Comparison of ENCODE assay signal across 1 cellular context in the genomic region with DNA sequence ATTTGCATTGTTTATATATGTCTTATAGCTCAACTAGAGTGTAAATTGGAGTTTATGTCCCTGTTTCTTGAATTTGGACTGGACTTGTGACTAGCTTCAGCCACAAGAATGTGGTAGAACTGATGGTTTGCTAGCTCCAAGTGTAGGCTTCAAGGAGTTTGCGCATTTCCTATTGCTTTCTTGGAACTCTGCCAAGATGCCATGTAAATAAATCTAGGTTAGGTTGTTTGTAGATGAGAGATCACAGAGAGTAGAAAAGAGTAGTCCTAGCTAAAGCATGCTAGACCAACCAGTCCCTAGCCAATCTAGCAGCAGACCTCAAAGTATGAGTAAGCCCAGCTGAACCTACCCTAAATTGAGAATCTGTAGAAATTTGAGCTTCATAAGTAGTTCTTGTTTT.
TF ChIP-seq lines count a peak whose summit lies in the region.

No MANE protein-coding gene starts in this region.

TF ChIP-seq in GM23338, 12 proteins besides CTCF, POLR2A, EP300 and RAD21 (continued from another document):
- TF ChIP-seq, protein P1, sequence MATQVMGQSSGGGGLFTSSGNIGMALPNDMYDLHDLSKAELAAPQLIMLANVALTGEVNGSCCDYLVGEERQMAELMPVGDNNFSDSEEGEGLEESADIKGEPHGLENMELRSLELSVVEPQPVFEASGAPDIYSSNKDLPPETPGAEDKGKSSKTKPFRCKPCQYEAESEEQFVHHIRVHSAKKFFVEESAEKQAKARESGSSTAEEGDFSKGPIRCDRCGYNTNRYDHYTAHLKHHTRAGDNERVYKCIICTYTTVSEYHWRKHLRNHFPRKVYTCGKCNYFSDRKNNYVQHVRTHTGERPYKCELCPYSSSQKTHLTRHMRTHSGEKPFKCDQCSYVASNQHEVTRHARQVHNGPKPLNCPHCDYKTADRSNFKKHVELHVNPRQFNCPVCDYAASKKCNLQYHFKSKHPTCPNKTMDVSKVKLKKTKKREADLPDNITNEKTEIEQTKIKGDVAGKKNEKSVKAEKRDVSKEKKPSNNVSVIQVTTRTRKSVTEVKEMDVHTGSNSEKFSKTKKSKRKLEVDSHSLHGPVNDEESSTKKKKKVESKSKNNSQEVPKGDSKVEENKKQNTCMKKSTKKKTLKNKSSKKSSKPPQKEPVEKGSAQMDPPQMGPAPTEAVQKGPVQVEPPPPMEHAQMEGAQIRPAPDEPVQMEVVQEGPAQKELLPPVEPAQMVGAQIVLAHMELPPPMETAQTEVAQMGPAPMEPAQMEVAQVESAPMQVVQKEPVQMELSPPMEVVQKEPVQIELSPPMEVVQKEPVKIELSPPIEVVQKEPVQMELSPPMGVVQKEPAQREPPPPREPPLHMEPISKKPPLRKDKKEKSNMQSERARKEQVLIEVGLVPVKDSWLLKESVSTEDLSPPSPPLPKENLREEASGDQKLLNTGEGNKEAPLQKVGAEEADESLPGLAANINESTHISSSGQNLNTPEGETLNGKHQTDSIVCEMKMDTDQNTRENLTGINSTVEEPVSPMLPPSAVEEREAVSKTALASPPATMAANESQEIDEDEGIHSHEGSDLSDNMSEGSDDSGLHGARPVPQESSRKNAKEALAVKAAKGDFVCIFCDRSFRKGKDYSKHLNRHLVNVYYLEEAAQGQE (IDR thresholded peaks at IDR 0.05; ENCODE audit: unreplicated experiment) = no peak
- TF ChIP-seq, protein P2, sequence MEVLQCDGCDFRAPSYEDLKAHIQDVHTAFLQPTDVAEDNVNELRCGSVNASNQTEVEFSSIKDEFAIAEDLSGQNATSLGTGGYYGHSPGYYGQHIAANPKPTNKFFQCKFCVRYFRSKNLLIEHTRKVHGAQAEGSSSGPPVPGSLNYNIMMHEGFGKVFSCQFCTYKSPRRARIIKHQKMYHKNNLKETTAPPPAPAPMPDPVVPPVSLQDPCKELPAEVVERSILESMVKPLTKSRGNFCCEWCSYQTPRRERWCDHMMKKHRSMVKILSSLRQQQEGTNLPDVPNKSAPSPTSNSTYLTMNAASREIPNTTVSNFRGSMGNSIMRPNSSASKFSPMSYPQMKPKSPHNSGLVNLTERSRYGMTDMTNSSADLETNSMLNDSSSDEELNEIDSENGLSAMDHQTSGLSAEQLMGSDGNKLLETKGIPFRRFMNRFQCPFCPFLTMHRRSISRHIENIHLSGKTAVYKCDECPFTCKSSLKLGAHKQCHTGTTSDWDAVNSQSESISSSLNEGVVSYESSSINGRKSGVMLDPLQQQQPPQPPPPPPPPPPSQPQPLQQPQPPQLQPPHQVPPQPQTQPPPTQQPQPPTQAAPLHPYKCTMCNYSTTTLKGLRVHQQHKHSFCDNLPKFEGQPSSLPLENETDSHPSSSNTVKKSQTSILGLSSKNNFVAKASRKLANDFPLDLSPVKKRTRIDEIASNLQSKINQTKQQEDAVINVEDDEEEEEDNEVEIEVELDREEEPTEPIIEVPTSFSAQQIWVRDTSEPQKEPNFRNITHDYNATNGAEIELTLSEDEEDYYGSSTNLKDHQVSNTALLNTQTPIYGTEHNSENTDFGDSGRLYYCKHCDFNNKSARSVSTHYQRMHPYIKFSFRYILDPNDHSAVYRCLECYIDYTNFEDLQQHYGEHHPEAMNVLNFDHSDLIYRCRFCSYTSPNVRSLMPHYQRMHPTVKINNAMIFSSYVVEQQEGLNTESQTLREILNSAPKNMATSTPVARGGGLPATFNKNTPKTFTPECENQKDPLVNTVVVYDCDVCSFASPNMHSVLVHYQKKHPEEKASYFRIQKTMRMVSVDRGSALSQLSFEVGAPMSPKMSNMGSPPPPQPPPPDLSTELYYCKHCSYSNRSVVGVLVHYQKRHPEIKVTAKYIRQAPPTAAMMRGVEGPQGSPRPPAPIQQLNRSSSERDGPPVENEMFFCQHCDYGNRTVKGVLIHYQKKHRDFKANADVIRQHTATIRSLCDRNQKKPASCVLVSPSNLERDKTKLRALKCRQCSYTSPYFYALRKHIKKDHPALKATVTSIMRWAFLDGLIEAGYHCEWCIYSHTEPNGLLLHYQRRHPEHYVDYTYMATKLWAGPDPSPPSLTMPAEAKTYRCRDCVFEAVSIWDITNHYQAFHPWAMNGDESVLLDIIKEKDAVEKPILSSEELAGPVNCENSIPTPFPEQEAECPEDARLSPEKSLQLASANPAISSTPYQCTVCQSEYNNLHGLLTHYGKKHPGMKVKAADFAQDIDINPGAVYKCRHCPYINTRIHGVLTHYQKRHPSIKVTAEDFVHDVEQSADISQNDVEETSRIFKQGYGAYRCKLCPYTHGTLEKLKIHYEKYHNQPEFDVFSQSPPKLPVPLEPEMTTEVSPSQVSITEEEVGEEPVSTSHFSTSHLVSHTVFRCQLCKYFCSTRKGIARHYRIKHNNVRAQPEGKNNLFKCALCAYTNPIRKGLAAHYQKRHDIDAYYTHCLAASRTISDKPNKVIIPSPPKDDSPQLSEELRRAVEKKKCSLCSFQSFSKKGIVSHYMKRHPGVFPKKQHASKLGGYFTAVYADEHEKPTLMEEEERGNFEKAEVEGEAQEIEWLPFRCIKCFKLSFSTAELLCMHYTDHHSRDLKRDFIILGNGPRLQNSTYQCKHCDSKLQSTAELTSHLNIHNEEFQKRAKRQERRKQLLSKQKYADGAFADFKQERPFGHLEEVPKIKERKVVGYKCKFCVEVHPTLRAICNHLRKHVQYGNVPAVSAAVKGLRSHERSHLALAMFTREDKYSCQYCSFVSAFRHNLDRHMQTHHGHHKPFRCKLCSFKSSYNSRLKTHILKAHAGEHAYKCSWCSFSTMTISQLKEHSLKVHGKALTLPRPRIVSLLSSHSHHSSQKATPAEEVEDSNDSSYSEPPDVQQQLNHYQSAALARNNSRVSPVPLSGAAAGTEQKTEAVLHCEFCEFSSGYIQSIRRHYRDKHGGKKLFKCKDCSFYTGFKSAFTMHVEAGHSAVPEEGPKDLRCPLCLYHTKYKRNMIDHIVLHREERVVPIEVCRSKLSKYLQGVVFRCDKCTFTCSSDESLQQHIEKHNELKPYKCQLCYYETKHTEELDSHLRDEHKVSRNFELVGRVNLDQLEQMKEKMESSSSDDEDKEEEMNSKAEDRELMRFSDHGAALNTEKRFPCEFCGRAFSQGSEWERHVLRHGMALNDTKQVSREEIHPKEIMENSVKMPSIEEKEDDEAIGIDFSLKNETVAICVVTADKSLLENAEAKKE (CRISPR knock-in tag; IDR thresholded peaks at IDR 0.05) = no peak
- TF ChIP-seq ZNF331 (CRISPR knock-in tag; IDR thresholded peaks at IDR 0.05; ENCODE audit: low read depth) = no peak
- TF ChIP-seq POLR2AphosphoS5 (IDR thresholded peaks at IDR 0.05; ENCODE audit: low read depth) = no peak
- TF ChIP-seq EZH2phosphoT487 (IDR thresholded peaks at IDR 0.05; ENCODE audit: unreplicated experiment) = no peak
- TF ChIP-seq ZNF114 (CRISPR knock-in tag; IDR thresholded peaks at IDR 0.05) = no peak
- TF ChIP-seq NANOG (IDR thresholded peaks at IDR 0.05; ENCODE audit: borderline replicate concordance) = no peak
